In the genomic region with DNA sequence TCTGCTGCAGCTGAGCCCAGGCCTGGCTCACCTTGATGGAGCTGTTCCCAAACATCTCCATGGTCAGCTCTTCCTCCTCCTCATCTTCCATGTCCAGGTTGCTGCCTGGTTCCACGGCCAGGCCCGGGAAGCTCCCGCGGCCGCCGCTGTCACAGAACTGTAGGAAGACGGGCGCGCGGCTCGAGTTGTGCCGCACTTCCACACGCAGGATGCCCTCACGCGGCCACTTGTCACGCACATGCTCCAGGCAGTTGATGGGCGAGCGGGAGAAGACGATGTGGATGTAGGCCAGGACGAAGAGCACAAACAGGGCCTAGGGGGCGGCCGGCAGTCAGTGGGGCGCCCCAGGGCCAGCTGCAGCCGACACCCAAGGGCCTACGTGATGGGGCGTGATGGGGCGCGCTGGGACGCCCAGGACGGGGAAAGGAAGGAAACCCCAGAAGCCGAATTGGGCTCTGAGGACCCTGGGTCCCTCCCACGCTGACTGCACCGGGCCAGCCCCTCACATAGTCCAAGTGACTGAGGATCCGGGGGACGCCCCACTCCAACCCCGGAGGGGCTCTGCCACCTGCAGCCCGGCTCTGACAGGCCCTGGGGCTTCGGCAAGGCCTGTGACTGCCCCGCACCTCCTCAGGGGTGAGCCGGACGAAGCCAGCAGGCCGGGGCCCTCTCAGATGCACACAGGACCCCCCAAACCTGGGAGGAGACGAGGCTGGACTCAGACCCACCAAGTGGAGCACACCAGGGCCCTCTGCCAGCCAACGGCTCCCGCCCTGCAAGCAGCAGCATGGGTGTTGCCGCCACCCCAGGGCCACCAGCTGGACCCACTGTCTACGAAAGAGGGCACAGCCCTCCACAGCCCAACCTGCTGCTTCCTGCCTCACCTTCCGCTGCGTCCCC, we compare ENCODE assay signal across 15 cellular contexts. TPM values are rescaled to one million over a fixed set of nuclear protein-coding genes. Genes with fewer than 3 reads are reported as not detected.
DNase-seq lines count a peak whose midpoint lies in the region; ATAC-seq lines count a peak whose summit lies in the region.
"Had no signal": no experiment of that assay in that cellular context is flagged by ENCODE, and none has a peak within 500 bp of the region (broad histone marks: within the 10 kb centered on the region; RNA-seq: fewer than 3 reads in every experiment).

No MANE protein-coding gene starts in this region.

- H3K4me3 Mint-ChIP-seq in effector memory CD8-positive, alpha-beta T cell, result no peak overlapping the region
- H3K4me3 Mint-ChIP-seq in stimulated activated effector memory CD8-positive, alpha-beta T cell treated with anti-CD3 and anti-CD28 coated beads, Interleukin-12 subunit alpha, Interleukin-12 subunit beta, amount 100 ng/mL, for 72 hours, result no peak overlapping the region
- H3K4me3 Mint-ChIP-seq in immature natural killer cell, result no peak overlapping the region

- no peaks in the 10 kb centered on the region for H3K9me3 ChIP-seq in NT2/D1 (ENCODE audit: insufficient read depth, low read length)
- H3K9me3 ChIP-seq: MG63 had no signal

- ATAC-seq in effector memory CD8-positive, alpha-beta T cell (replicated peaks), result no peak
- ATAC-seq in stimulated activated effector memory CD8-positive, alpha-beta T cell treated with anti-CD3 and anti-CD28 coated beads, Interleukin-12 subunit alpha, Interleukin-12 subunit beta, amount 100 ng/mL, for 72 hours, result no peak
- ATAC-seq: PC-3 had no signal

- H3K4me1 ChIP-seq in NT2/D1 (ENCODE audit: insufficient read depth, insufficient read length), result peaks cover 43% of the 10 kb centered on the region

- H3K36me3 Mint-ChIP-seq in effector memory CD8-positive, alpha-beta T cell (ENCODE audit: insufficient read depth), result peaks cover 59% of the 10 kb centered on the region
- peaks cover 50% of the 10 kb centered on the region for H3K36me3 Mint-ChIP-seq in stimulated activated effector memory CD8-positive, alpha-beta T cell treated with anti-CD3 and anti-CD28 coated beads, Interleukin-12 subunit alpha, Interleukin-12 subunit beta, amount 100 ng/mL, for 72 hours
- no peaks in the 10 kb centered on the region for H3K36me3 Mint-ChIP-seq in immature natural killer cell
- H3K36me3 Mint-ChIP-seq: IgD-negative memory B cell had no signal

- H3K4me3 ChIP-seq in NT2/D1 (ENCODE audit: insufficient read length, low read depth), result no peak overlapping the region
- H3K4me3 ChIP-seq: MG63 had no signal

- peaks cover 87% of the 10 kb centered on the region for H3K36me3 ChIP-seq in NT2/D1 (ENCODE audit: insufficient read depth, insufficient read length, low read length)

- no peaks in the 10 kb centered on the region for H3K27me3 Mint-ChIP-seq in effector memory CD8-positive, alpha-beta T cell
- H3K27me3 Mint-ChIP-seq in immature natural killer cell (ENCODE audit: low read depth in 3 of 3), result peaks cover 2 to 8% (median 3%) of the 10 kb centered on the region in 3 donors
- H3K27me3 Mint-ChIP-seq: IgD-negative memory B cell had no signal

- H3K9ac ChIP-seq in NT2/D1 (ENCODE audit: insufficient read length, low read depth), result peak overlapping the region; percentile 42

- H3K4me1 Mint-ChIP-seq in effector memory CD8-positive, alpha-beta T cell (ENCODE audit: low read depth in 2 of 2), result peaks cover 22 to 30% of the 10 kb centered on the region in 2 donors
- H3K4me1 Mint-ChIP-seq in stimulated activated effector memory CD8-positive, alpha-beta T cell treated with anti-CD3 and anti-CD28 coated beads, Interleukin-12 subunit alpha, Interleukin-12 subunit beta, amount 100 ng/mL, for 72 hours, result peaks cover 40% of the 10 kb centered on the region
- peaks cover 20 to 40% of the 10 kb centered on the region in 2 donors for H3K4me1 Mint-ChIP-seq in immature natural killer cell

- DNase-seq in NT2/D1 (ENCODE audit: low read depth, low spot score) (no peak), immature natural killer cell (no peak), AML-193 (lab: John Stamatoyannopoulos, UW) (no peak)
- DNase-seq in effector memory CD8-positive, alpha-beta T cell, result no peak
- no peak for DNase-seq in stimulated activated effector memory CD8-positive, alpha-beta T cell treated with anti-CD3 and anti-CD28 coated beads, Interleukin-12 subunit alpha, Interleukin-12 subunit beta, amount 100 ng/mL, for 72 hours (ENCODE audit: low spot score in 2 of 2)
- DNase-seq: H7, Kasumi-1, MG63, NCI-H1048, NCI-H1436, NCI-H2029, NCI-H345, NCI-H524 treated with DMSO at 0.1 percent for 48 hours, PC-3 had no signal

- H3K27me3 ChIP-seq in NT2/D1 (ENCODE audit: insufficient read depth, insufficient read length), result no peaks in the 10 kb centered on the region
- H3K27me3 ChIP-seq: MG63 had no signal

- peak overlapping the region; percentile 52 to 53 for H3K27ac Mint-ChIP-seq in effector memory CD8-positive, alpha-beta T cell
- peak overlapping the region; percentile 29 for H3K27ac Mint-ChIP-seq in stimulated activated effector memory CD8-positive, alpha-beta T cell treated with anti-CD3 and anti-CD28 coated beads, Interleukin-12 subunit alpha, Interleukin-12 subunit beta, amount 100 ng/mL, for 72 hours
- peak overlapping the region in 1 of 6 donors; percentile 40 for H3K27ac Mint-ChIP-seq in immature natural killer cell

- H3K9me3 Mint-ChIP-seq in effector memory CD8-positive, alpha-beta T cell, result no peaks in the 10 kb centered on the region
- no peaks in the 10 kb centered on the region for H3K9me3 Mint-ChIP-seq in stimulated activated effector memory CD8-positive, alpha-beta T cell treated with anti-CD3 and anti-CD28 coated beads, Interleukin-12 subunit alpha, Interleukin-12 subunit beta, amount 100 ng/mL, for 72 hours
- H3K9me3 Mint-ChIP-seq in immature natural killer cell, result no peaks in the 10 kb centered on the region
- H3K9me3 Mint-ChIP-seq: IgD-negative memory B cell had no signal

RNA-seq across cellular contexts. Expression of gene TMEM259, which starts 6.5 kb away (rescaled TPM):
- 100 to 1,000 TPM in 1 of 3 donors, 10 to 100 TPM in 2; 45.6 to 102 (median 61.1) TPM for polyA plus RNA-seq in immature natural killer cell

RNA-seq across cellular contexts. Expression of gene RNU6-2, which starts 6.9 kb away (rescaled TPM):
- polyA plus RNA-seq in immature natural killer cell, result not detected
- polyA plus RNA-seq: IgD-negative memory B cell had no signal

RNA-seq across cellular contexts. Expression of gene CNN2, which starts 12.0 kb away (rescaled TPM):
- polyA plus RNA-seq in immature natural killer cell, result 100 to 1,000 TPM; 227 to 382 (median 255) TPM

RNA-seq across cellular contexts. Expression of gene GRIN3B, which starts 14.2 kb away (rescaled TPM):
- polyA plus RNA-seq in immature natural killer cell, result not detected
- polyA plus RNA-seq: IgD-negative memory B cell had no signal

RNA-seq across cellular contexts. Expression of gene ABCA7, which starts 25.5 kb away (rescaled TPM):
- polyA plus RNA-seq in immature natural killer cell, result 10 to 100 TPM in 1 of 3 donors, 1 to 10 TPM in 2; 4.5 to 13.3 (median 5.2) TPM
